ENCODE assay signal across 1 cellular context in the genomic region with DNA sequence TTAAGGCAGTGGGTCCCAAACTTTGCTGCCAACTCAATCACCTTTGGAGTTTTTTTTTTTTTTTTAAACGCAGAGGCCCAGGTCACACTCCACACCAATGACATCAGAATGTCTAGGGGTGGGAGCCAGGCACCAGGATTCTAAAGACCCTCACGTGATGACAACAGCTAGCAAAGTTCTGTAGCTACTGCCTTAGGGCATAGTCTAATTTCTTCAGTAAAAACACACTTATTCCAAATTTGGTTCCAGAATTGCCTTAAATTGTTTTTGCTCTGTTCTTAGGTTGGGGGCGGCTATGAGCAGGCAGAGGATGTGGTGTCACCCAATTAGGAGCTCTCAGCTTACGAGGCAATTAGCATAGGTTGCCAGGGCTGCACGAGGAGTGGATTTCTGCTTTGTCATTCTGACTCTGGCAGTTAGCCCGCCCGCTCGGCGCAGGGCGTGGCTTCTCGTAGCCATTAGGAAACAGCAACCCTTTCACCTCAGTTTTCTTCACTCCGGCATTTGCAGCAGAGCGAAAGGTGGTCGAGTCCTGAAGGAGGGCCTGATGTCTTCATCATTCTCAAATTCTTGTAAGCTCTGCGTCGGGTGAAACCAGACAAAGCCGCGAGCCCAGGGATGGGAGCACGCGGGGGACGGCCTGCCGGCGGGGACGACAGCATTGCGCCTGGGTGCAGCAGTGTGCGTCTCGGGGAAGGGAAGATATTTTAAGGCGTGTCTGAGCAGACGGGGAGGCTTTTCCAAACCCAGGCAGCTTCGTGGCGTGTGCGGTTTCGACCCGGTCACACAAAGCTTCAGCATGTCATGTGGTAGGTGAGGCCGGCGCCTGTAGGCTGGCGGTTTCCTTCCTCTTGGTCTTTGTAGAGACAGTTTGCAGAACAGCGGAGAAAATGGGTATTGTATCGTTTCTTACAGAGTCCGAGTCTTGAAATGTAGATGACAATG.
A peak's percentile ranks its signal among the peaks of the same experiment; 100 is the strongest.
TF ChIP-seq lines count a peak whose summit lies in the region.

No MANE protein-coding gene starts in this region.

TF ChIP-seq in GM12878, 131 proteins besides CTCF, POLR2A, EP300 and RAD21 (continued from another document and continues in another):
- TF ChIP-seq SREBF2 (IDR thresholded peaks at IDR 0.05; ENCODE audit: low read length) (no peak), SP1 (IDR thresholded peaks at IDR 0.05; ENCODE audit: low read depth, low read length) (peak; percentile 63), CREM (IDR thresholded peaks at IDR 0.05; ENCODE audit: low read depth) (0 out of 2 replicates have a peak, but pooled peaks have one; percentile 16), MTA3 (IDR thresholded peaks at IDR 0.05; ENCODE audit: borderline replicate concordance, low read length) (no peak), TBL1XR1 (IDR thresholded peaks at IDR 0.05; ENCODE audit: low read depth, low read length) (no peak), POLR2AphosphoS5 (IDR thresholded peaks at IDR 0.05; ENCODE audit: low read length) (peak; percentile 97), JUND (IDR thresholded peaks at IDR 0.05; ENCODE audit: low read depth, low read length) (no peak), CHD2 (IDR thresholded peaks at IDR 0.05; ENCODE audit: borderline replicate concordance, low read depth, low read length) (peak; percentile 38; the same call in 1 of the 2 replicates), NFYA (IDR thresholded peaks at IDR 0.05; ENCODE audit: borderline replicate concordance, low read depth, low read length) (no peak; the same call in 1 of the 2 replicates), RCOR1 (conservative IDR thresholded peaks at IDR 0.05; ENCODE audit: low read depth, low read length) (0 out of 2 replicates have a peak, but pooled peaks have one; percentile 18), RB1 (IDR thresholded peaks at IDR 0.05; ENCODE audit: borderline replicate concordance) (peak; percentile 75; the same call in 1 of the 2 replicates), ETV6 (conservative IDR thresholded peaks at IDR 0.05 in 1 of 2, IDR thresholded peaks at IDR 0.05 in 1 of 2; ENCODE audit: borderline replicate concordance in 1 of 2, low read depth in 1 of 2) (no peak), JUNB (IDR thresholded peaks at IDR 0.05) (no peak), TAF1 (IDR thresholded peaks at IDR 0.05; ENCODE audit: borderline replicate concordance, low read depth, low read length) (peak; percentile 81), PML (IDR thresholded peaks at IDR 0.05; ENCODE audit: low read length) (peak; percentile 87), NR2F1 (conservative IDR thresholded peaks at IDR 0.05) (peak; percentile 6), YY1 (IDR thresholded peaks at IDR 0.05; ENCODE audit: low read depth, low read length) (peak; percentile 76), FOXM1 (IDR thresholded peaks at IDR 0.05; ENCODE audit: low read depth, low read length) (peak; percentile 62; the same call in 1 of the 2 replicates), EED (IDR thresholded peaks at IDR 0.05; ENCODE audit: low read depth) (peak; percentile 44; the same call in 1 of the 2 replicates), HDGF (IDR thresholded peaks at IDR 0.05) (0 out of 2 replicates have a peak, but pooled peaks have one; percentile 58), IKZF1 (conservative IDR thresholded peaks at IDR 0.05) (peak; percentile 63; the same call in 1 of the 2 replicates), BRCA1 (IDR thresholded peaks at IDR 0.05; ENCODE audit: low read depth, low read length) (no peak), TCF12 (IDR thresholded peaks at IDR 0.05; ENCODE audit: low read depth, low read length) (no peak), NR2C2 (IDR thresholded peaks at IDR 0.05; ENCODE audit: borderline replicate concordance, control insufficient read depth, insufficient read length, low read depth) (no peak), SIX5 (IDR thresholded peaks at IDR 0.05; ENCODE audit: low read depth, low read length, severe bottlenecking) (no peak)
- TF ChIP-seq, protein P1, sequence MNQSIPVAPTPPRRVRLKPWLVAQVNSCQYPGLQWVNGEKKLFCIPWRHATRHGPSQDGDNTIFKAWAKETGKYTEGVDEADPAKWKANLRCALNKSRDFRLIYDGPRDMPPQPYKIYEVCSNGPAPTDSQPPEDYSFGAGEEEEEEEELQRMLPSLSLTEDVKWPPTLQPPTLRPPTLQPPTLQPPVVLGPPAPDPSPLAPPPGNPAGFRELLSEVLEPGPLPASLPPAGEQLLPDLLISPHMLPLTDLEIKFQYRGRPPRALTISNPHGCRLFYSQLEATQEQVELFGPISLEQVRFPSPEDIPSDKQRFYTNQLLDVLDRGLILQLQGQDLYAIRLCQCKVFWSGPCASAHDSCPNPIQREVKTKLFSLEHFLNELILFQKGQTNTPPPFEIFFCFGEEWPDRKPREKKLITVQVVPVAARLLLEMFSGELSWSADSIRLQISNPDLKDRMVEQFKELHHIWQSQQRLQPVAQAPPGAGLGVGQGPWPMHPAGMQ (IDR thresholded peaks at IDR 0.05; ENCODE audit: borderline replicate concordance) = no peak
- TF ChIP-seq, protein P2, sequence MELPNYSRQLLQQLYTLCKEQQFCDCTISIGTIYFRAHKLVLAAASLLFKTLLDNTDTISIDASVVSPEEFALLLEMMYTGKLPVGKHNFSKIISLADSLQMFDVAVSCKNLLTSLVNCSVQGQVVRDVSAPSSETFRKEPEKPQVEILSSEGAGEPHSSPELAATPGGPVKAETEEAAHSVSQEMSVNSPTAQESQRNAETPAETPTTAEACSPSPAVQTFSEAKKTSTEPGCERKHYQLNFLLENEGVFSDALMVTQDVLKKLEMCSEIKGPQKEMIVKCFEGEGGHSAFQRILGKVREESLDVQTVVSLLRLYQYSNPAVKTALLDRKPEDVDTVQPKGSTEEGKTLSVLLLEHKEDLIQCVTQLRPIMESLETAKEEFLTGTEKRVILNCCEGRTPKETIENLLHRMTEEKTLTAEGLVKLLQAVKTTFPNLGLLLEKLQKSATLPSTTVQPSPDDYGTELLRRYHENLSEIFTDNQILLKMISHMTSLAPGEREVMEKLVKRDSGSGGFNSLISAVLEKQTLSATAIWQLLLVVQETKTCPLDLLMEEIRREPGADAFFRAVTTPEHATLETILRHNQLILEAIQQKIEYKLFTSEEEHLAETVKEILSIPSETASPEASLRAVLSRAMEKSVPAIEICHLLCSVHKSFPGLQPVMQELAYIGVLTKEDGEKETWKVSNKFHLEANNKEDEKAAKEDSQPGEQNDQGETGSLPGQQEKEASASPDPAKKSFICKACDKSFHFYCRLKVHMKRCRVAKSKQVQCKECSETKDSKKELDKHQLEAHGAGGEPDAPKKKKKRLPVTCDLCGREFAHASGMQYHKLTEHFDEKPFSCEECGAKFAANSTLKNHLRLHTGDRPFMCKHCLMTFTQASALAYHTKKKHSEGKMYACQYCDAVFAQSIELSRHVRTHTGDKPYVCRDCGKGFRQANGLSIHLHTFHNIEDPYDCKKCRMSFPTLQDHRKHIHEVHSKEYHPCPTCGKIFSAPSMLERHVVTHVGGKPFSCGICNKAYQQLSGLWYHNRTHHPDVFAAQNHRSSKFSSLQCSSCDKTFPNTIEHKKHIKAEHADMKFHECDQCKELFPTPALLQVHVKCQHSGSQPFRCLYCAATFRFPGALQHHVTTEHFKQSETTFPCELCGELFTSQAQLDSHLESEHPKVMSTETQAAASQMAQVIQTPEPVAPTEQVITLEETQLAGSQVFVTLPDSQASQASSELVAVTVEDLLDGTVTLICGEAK (IDR thresholded peaks at IDR 0.05; ENCODE audit: borderline replicate concordance) = peak; percentile 12; the same call in 1 of the 2 replicates
- TF ChIP-seq, protein P3, sequence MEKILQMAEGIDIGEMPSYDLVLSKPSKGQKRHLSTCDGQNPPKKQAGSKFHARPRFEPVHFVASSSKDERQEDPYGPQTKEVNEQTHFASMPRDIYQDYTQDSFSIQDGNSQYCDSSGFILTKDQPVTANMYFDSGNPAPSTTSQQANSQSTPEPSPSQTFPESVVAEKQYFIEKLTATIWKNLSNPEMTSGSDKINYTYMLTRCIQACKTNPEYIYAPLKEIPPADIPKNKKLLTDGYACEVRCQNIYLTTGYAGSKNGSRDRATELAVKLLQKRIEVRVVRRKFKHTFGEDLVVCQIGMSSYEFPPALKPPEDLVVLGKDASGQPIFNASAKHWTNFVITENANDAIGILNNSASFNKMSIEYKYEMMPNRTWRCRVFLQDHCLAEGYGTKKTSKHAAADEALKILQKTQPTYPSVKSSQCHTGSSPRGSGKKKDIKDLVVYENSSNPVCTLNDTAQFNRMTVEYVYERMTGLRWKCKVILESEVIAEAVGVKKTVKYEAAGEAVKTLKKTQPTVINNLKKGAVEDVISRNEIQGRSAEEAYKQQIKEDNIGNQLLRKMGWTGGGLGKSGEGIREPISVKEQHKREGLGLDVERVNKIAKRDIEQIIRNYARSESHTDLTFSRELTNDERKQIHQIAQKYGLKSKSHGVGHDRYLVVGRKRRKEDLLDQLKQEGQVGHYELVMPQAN (conservative IDR thresholded peaks at IDR 0.05) = peak; percentile 68
- TF ChIP-seq, protein P4, sequence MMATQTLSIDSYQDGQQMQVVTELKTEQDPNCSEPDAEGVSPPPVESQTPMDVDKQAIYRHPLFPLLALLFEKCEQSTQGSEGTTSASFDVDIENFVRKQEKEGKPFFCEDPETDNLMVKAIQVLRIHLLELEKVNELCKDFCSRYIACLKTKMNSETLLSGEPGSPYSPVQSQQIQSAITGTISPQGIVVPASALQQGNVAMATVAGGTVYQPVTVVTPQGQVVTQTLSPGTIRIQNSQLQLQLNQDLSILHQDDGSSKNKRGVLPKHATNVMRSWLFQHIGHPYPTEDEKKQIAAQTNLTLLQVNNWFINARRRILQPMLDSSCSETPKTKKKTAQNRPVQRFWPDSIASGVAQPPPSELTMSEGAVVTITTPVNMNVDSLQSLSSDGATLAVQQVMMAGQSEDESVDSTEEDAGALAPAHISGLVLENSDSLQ (IDR thresholded peaks at IDR 0.05) = peak; percentile 96
- TF ChIP-seq, protein P5, sequence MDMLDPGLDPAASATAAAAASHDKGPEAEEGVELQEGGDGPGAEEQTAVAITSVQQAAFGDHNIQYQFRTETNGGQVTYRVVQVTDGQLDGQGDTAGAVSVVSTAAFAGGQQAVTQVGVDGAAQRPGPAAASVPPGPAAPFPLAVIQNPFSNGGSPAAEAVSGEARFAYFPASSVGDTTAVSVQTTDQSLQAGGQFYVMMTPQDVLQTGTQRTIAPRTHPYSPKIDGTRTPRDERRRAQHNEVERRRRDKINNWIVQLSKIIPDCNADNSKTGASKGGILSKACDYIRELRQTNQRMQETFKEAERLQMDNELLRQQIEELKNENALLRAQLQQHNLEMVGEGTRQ (IDR thresholded peaks at IDR 0.05; ENCODE audit: borderline replicate concordance, low read depth, low read length) = no peak; the same call in 1 of the 2 replicates
- TF ChIP-seq, protein P6, sequence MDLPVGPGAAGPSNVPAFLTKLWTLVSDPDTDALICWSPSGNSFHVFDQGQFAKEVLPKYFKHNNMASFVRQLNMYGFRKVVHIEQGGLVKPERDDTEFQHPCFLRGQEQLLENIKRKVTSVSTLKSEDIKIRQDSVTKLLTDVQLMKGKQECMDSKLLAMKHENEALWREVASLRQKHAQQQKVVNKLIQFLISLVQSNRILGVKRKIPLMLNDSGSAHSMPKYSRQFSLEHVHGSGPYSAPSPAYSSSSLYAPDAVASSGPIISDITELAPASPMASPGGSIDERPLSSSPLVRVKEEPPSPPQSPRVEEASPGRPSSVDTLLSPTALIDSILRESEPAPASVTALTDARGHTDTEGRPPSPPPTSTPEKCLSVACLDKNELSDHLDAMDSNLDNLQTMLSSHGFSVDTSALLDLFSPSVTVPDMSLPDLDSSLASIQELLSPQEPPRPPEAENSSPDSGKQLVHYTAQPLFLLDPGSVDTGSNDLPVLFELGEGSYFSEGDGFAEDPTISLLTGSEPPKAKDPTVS (IDR thresholded peaks at IDR 0.05; ENCODE audit: low read depth, low read length) = no peak
- TF ChIP-seq, protein P7, sequence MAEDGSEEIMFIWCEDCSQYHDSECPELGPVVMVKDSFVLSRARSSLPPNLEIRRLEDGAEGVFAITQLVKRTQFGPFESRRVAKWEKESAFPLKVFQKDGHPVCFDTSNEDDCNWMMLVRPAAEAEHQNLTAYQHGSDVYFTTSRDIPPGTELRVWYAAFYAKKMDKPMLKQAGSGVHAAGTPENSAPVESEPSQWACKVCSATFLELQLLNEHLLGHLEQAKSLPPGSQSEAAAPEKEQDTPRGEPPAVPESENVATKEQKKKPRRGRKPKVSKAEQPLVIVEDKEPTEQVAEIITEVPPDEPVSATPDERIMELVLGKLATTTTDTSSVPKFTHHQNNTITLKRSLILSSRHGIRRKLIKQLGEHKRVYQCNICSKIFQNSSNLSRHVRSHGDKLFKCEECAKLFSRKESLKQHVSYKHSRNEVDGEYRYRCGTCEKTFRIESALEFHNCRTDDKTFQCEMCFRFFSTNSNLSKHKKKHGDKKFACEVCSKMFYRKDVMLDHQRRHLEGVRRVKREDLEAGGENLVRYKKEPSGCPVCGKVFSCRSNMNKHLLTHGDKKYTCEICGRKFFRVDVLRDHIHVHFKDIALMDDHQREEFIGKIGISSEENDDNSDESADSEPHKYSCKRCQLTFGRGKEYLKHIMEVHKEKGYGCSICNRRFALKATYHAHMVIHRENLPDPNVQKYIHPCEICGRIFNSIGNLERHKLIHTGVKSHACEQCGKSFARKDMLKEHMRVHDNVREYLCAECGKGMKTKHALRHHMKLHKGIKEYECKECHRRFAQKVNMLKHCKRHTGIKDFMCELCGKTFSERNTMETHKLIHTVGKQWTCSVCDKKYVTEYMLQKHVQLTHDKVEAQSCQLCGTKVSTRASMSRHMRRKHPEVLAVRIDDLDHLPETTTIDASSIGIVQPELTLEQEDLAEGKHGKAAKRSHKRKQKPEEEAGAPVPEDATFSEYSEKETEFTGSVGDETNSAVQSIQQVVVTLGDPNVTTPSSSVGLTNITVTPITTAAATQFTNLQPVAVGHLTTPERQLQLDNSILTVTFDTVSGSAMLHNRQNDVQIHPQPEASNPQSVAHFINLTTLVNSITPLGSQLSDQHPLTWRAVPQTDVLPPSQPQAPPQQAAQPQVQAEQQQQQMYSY (CRISPR knock-in tag; IDR thresholded peaks at IDR 0.05) = no peak
- TF ChIP-seq, protein P8, sequence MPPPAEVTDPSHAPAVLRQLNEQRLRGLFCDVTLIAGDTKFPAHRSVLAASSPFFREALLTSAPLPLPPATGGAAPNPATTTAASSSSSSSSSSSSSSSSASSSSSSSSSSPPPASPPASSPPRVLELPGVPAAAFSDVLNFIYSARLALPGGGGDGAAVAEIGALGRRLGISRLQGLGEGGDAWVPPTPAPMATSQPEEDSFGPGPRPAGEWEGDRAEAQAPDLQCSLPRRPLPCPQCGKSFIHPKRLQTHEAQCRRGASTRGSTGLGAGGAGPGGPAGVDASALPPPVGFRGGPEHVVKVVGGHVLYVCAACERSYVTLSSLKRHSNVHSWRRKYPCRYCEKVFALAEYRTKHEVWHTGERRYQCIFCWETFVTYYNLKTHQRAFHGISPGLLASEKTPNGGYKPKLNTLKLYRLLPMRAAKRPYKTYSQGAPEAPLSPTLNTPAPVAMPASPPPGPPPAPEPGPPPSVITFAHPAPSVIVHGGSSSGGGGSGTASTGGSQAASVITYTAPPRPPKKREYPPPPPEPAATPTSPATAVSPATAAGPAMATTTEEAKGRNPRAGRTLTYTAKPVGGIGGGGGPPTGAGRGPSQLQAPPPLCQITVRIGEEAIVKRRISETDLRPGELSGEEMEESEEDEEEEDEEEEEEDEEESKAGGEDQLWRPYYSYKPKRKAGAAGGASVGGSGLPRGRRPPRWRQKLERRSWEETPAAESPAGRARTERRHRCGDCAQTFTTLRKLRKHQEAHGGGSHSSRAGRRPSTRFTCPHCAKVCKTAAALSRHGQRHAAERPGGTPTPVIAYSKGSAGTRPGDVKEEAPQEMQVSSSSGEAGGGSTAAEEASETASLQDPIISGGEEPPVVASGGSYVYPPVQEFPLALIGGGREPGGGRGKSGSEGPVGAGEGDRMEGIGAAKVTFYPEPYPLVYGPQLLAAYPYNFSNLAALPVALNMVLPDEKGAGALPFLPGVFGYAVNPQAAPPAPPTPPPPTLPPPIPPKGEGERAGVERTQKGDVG (CRISPR knock-in tag; IDR thresholded peaks at IDR 0.05) = no peak
